ENCODE assay signal across 8 cellular contexts in genomic region chr9:88593537-88594185, GRCh38. TPM values are rescaled to one million over a fixed set of nuclear protein-coding genes. Genes with fewer than 3 reads are reported as not detected.
DNase-seq lines count a peak whose midpoint lies in the region; ATAC-seq and TF ChIP-seq lines count a peak whose summit lies in the region.

No MANE protein-coding gene starts in this region.

- ATAC-seq in activated CD8-positive, alpha-beta T cell treated with anti-CD3 and anti-CD28 coated beads, Interleukin-2, amount 10 ng/mL, durations not matched to agents 7 days and 5 days = peak; percentile 76

- WGBS in prostate gland = 35% methylated on average over 4 of the region's 4 CpGs

- TF ChIP-seq CTCF in fibroblast of lung (conservative IDR thresholded peaks at IDR 0.05 in 1 of 2, IDR thresholded peaks at IDR 0.05 in 1 of 2; ENCODE audit: low read depth in 1 of 2, low read length in 2 of 2) (peak; percentile 68 to 78), prostate gland (IDR thresholded peaks at IDR 0.05) (peak in 3 of 4 experiments; percentile 73 to 83 (median 77))

- CTCF ChIA-PET in activated CD8-positive, alpha-beta T cell treated with anti-CD3 and anti-CD28 coated beads, Interleukin-2, amount 10 ng/mL, durations not matched to agents 7 days and 5 days (lab: Charles Lee) = interaction anchor here (0.7 to 2.3 kb wide), 5 partner anchors 14 to 685 kb away, joined by 3 to 14 read pairs (median 3); no protein-coding TSS in a partner anchor

- H3K4me3 ChIP-seq in fibroblast of lung (replicated peaks in 1 of 4; ENCODE audit: control extremely low read depth in 1 of 4, insufficient read depth in 1 of 4, low read depth in 3 of 4, low read length in 4 of 4) = no peak overlapping the region
- no peak overlapping the region for H3K4me3 ChIP-seq in prostate gland

- H3K36me3 ChIP-seq in fibroblast of lung (ENCODE audit: control insufficient read depth, insufficient read depth, low read length) = no peaks in the 10 kb centered on the region
- no peaks in the 10 kb centered on the region for H3K36me3 ChIP-seq in prostate gland

- peaks cover 21% of the 10 kb centered on the region for H3K27me3 Mint-ChIP-seq in activated CD8-positive, alpha-beta T cell treated with anti-CD3 and anti-CD28 coated beads, Interleukin-2, amount 10 ng/mL, durations not matched to agents 7 days and 5 days (ENCODE audit: low read depth)

- no peak overlapping the region for H3K27ac Mint-ChIP-seq in activated CD8-positive, alpha-beta T cell treated with anti-CD3 and anti-CD28 coated beads, Interleukin-2, amount 10 ng/mL, durations not matched to agents 7 days and 5 days

- H4K20me1 ChIP-seq in fibroblast of lung (ENCODE audit: control insufficient read depth, extremely low read depth, insufficient read depth, low read length) = no peaks in the 10 kb centered on the region

- POLR2A ChIA-PET in activated CD8-positive, alpha-beta T cell treated with anti-CD3 and anti-CD28 coated beads, Interleukin-2, amount 10 ng/mL, durations not matched to agents 7 days and 5 days (lab: Charles Lee) = no interaction called here

- peak; percentile 13 for DNase-seq in NCI-H1436 (lab: John Stamatoyannopoulos, UW)
- no peak for DNase-seq in NCI-H1436 treated with DMSO at 0.1 percent for 48 hours (lab: John Stamatoyannopoulos, UW)
- peak; percentile 39 for DNase-seq in H4 (ENCODE audit: low spot score)
- DNase-seq in NAMALWA (ENCODE audit: low spot score) = peak; percentile 78
- DNase-seq in activated CD8-positive, alpha-beta T cell treated with anti-CD3 and anti-CD28 coated beads, Interleukin-2, amount 10 ng/mL, durations not matched to agents 7 days and 5 days = peak; percentile 79
- peak; percentile 52 to 83 for DNase-seq in fibroblast of lung (ENCODE audit: low read depth in 2 of 2)
- peak; percentile 59 for DNase-seq in prostate gland (ENCODE audit: low spot score)
- no peak for DNase-seq in NCI-H1694 (lab: John Stamatoyannopoulos, UW)

- H3K27me3 ChIP-seq in fibroblast of lung (ENCODE audit: control insufficient read depth, insufficient read depth, low read length) = no peaks in the 10 kb centered on the region
- H3K27me3 ChIP-seq in prostate gland (replicated peaks; ENCODE audit: insufficient read depth) = no peaks in the 10 kb centered on the region

- no peak overlapping the region for H3K4me3 Mint-ChIP-seq in activated CD8-positive, alpha-beta T cell treated with anti-CD3 and anti-CD28 coated beads, Interleukin-2, amount 10 ng/mL, durations not matched to agents 7 days and 5 days

- H3K9me3 ChIP-seq in fibroblast of lung (ENCODE audit: control insufficient read depth, insufficient read depth, low read depth, low read length) = no peaks in the 10 kb centered on the region
- H3K9me3 ChIP-seq in prostate gland = no peaks in the 10 kb centered on the region

- H2AFZ ChIP-seq in fibroblast of lung (ENCODE audit: low read length) = no peak overlapping the region

- H3K4me1 Mint-ChIP-seq in activated CD8-positive, alpha-beta T cell treated with anti-CD3 and anti-CD28 coated beads, Interleukin-2, amount 10 ng/mL, durations not matched to agents 7 days and 5 days (ENCODE audit: low read depth) = peaks cover 9% of the 10 kb centered on the region

- H3K4me1 ChIP-seq in fibroblast of lung (ENCODE audit: control insufficient read depth, extremely low read depth, insufficient read depth, low read length) (no peaks in the 10 kb centered on the region), prostate gland (replicated peaks) (peaks cover 2% of the 10 kb centered on the region)

- no peak overlapping the region for H3K4me2 ChIP-seq in fibroblast of lung (ENCODE audit: extremely low read depth, insufficient read depth, low read length)

- no peaks in the 10 kb centered on the region for H3K36me3 Mint-ChIP-seq in activated CD8-positive, alpha-beta T cell treated with anti-CD3 and anti-CD28 coated beads, Interleukin-2, amount 10 ng/mL, durations not matched to agents 7 days and 5 days (ENCODE audit: low read depth)

- H3K9me3 Mint-ChIP-seq in activated CD8-positive, alpha-beta T cell treated with anti-CD3 and anti-CD28 coated beads, Interleukin-2, amount 10 ng/mL, durations not matched to agents 7 days and 5 days (ENCODE audit: insufficient read depth) = no peaks in the 10 kb centered on the region

- intact Hi-C loops in prostate gland (cut with DNase I) = loop anchor here (1.0 to 10.0 kb wide), 2 partner anchors 408 to 691 kb away; no protein-coding TSS in a partner anchor

- H3K27ac ChIP-seq in fibroblast of lung (ENCODE audit: insufficient read depth, low read length) (no peak overlapping the region), prostate gland (no peak overlapping the region)

- TF ChIP-seq POLR2A in prostate gland (IDR thresholded peaks at IDR 0.05) = no peak

- no peak overlapping the region for H3K9ac ChIP-seq in fibroblast of lung (ENCODE audit: insufficient read depth, low read length)

- no peaks in the 10 kb centered on the region for H3K79me2 ChIP-seq in fibroblast of lung (ENCODE audit: control insufficient read depth, insufficient read depth, low read length)

RNA-seq across cellular contexts. Expression of gene NXNL2, which starts 58.7 kb away (rescaled TPM):
- total RNA-seq in H4 (2014; rRNA removed; shearing (Covaris generic)) = not detected in 2 replicates
- total RNA-seq in activated CD8-positive, alpha-beta T cell treated with anti-CD3 and anti-CD28 coated beads, Interleukin-2, amount 10 ng/mL, durations not matched to agents 7 days and 5 days = not detected
- total RNA-seq in fibroblast of lung (0.77 and 1.3 TPM in 2 replicates), prostate gland (1 to 10 TPM in 1 of 2 donors, under 1 TPM in 1; 0.68 to 1.9 TPM)
- 0.44 and 0.50 TPM in 2 replicates for polyA plus RNA-seq in fibroblast of lung
- 0.45 and 0.92 TPM in 2 replicates for polyA plus RNA-seq in fibroblast of lung (2012)
- 0.41 TPM in 1 of 2 replicates, not detected in the other for polyA minus RNA-seq in fibroblast of lung (ENCODE audit: low replicate concordance)

Comparison
In these comparisons a context has a peak if more than half of its experiments do, and no peak if none do; other contexts are left out.
1. DNase-seq: peak in NCI-H1436 (single experiment), H4 (single experiment), NAMALWA (single experiment), activated CD8-positive, alpha-beta T cell treated with anti-CD3 and anti-CD28 coated beads, Interleukin-2, amount 10 ng/mL, durations not matched to agents 7 days and 5 days (single experiment), fibroblast of lung (2 of 2) and prostate gland (single experiment); none in NCI-H1436 treated with DMSO at 0.1 percent for 48 hours (single experiment) and NCI-H1694 (single experiment).